Comparison of ENCODE assay signal across 29 cellular contexts in the genomic region with DNA sequence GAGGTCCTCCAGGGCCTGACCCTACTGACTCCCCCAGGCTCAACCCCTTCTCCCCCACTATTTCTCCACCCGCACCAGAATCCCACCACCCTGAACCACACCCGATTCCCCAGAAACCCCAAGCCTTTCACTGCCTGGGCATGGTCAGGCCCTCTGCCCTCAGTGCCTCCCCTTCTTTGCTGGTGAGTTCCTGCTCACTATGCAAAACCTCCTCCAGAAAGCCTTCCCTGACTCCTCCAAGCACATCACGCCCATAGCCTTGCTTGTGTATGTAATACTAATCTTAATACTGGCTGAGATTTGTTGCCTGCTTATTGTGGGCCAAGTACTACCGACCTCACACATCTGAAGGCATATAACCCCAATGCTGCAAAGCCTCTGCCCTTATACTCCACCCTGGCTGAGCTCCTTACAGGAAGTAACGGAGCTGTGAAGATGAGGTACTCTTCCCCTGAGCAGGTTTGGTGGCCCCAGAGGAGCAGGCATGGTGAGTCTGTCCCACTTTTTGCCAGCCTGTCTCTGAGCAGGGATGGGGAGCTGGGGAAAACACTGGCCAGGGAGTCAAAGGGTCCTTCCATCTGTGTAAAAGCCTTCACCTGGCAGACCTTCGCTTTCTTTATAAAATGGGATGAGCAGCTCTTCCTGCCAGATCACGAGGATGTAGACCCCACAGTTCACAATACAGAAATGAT.
"Had no signal": no experiment of that assay in that cellular context is flagged by ENCODE, and none has a peak within 500 bp of the region (broad histone marks: within the 10 kb centered on the region; RNA-seq: fewer than 3 reads in every experiment).

No MANE protein-coding gene starts in this region.

- H3K27ac ChIP-seq: body of pancreas, coronary artery, gastrocnemius medialis, left lung, pancreas, psoas muscle, testis, transverse colon, WERI-Rb-1 had no signal

- H3K27ac Mint-ChIP-seq: activated CD4-positive, alpha-beta memory T cell treated with anti-CD3 and anti-CD28 coated beads, Interleukin-2, amount 10 ng/mL, durations not matched to agents 7 days and 5 days; activated CD8-positive, alpha-beta memory T cell treated with anti-CD3 and anti-CD28 coated beads, Interleukin-2, amount 10 ng/mL, durations not matched to agents 7 days and 5 days; activated naive CD8-positive, alpha-beta T cell; naive B cell; nephron progenitor cell; stimulated activated naive B cell treated with anti-CD40 and anti-IgM and Interleukin-4, amounts not matched to agents 10 μg/mL and 1 μg/mL and 100 μg/mL, for 72 hours; T-helper 17 cell had no signal

- H3K4me3 Mint-ChIP-seq: activated CD4-positive, alpha-beta memory T cell treated with anti-CD3 and anti-CD28 coated beads, Interleukin-2, amount 10 ng/mL, durations not matched to agents 7 days and 5 days; activated CD8-positive, alpha-beta memory T cell treated with anti-CD3 and anti-CD28 coated beads, Interleukin-2, amount 10 ng/mL, durations not matched to agents 7 days and 5 days; activated naive CD8-positive, alpha-beta T cell; naive B cell; nephron progenitor cell; stimulated activated naive B cell treated with anti-CD40 and anti-IgM and Interleukin-4, amounts not matched to agents 10 μg/mL and 1 μg/mL and 100 μg/mL, for 72 hours; T-helper 17 cell had no signal

- H3K4me3 ChIP-seq: body of pancreas, coronary artery, dorsolateral prefrontal cortex, gastrocnemius medialis, left lung, pancreas, psoas muscle, smooth muscle cell, testis, transverse colon had no signal

- DNase-seq: activated CD4-positive, alpha-beta memory T cell treated with anti-CD3 and anti-CD28 coated beads, Interleukin-2, amount 10 ng/mL, durations not matched to agents 7 days and 5 days; activated CD4-positive, alpha-beta T cell treated with anti-CD3 and anti-CD28 coated beads for 48 hours; activated naive CD4-positive, alpha-beta T cell; activated T-cell treated with anti-CD3 and anti-CD28 coated beads, Interleukin-2, amount 50 U/mL, for 48 hours; anterior cingulate cortex; body of pancreas; cerebellar nuclear complex; dorsolateral prefrontal cortex; effector memory CD4-positive, alpha-beta T cell; gastrocnemius medialis; hippocampal formation; left lung; naive B cell; nephron progenitor cell; pancreas; psoas muscle; stimulated activated CD4-positive, alpha-beta T cell treated with anti-CD3 and anti-CD28 coated beads, Interleukin-1b, Interleukin-23, amount 100 ng/mL, for 48 hours; stimulated activated CD4-positive, alpha-beta T cell treated with anti-CD3 and anti-CD28 coated beads, Interleukin-4, amount 100 ng/mL, for 4 hours; stimulated activated CD8-positive, alpha-beta memory T cell treated with anti-CD3 and anti-CD28 coated beads, Interleukin-4, amount 100 ng/mL, for 48 hours; stimulated activated naive B cell treated with anti-CD40 and anti-IgM and Interleukin-4, amounts not matched to agents 10 μg/mL and 1 μg/mL and 100 μg/mL, for 72 hours; T-helper 17 cell; T1000; testis; transverse colon; WERI-Rb-1 had no signal

- H3K27me3 ChIP-seq: body of pancreas, dorsolateral prefrontal cortex, gastrocnemius medialis, left lung, pancreas, testis, transverse colon had no signal

- H3K36me3 ChIP-seq: gastrocnemius medialis, left lung, pancreas, transverse colon, WERI-Rb-1 had no signal

- H3K4me1 ChIP-seq: body of pancreas, gastrocnemius medialis, left lung, pancreas, psoas muscle had no signal

- H3K9me3 Mint-ChIP-seq: activated CD4-positive, alpha-beta memory T cell treated with anti-CD3 and anti-CD28 coated beads, Interleukin-2, amount 10 ng/mL, durations not matched to agents 7 days and 5 days had no signal

- H3K4me1 Mint-ChIP-seq: naive B cell, nephron progenitor cell had no signal

- H3K36me3 Mint-ChIP-seq: activated naive CD8-positive, alpha-beta T cell; naive B cell; stimulated activated naive B cell treated with anti-CD40 and anti-IgM and Interleukin-4, amounts not matched to agents 10 μg/mL and 1 μg/mL and 100 μg/mL, for 72 hours had no signal

- H3K9me3 ChIP-seq: body of pancreas, gastrocnemius medialis, left lung, pancreas, psoas muscle, testis, transverse colon had no signal
